In genomic region chr5:51960617-51961115, GRCh38 we compare ENCODE assay signal across 8 cellular contexts.
DNase-seq lines count a peak whose midpoint lies in the region; ATAC-seq and TF ChIP-seq lines count a peak whose summit lies in the region.
"Had no signal": no experiment of that assay in that cellular context is flagged by ENCODE, and none has a peak within 500 bp of the region (broad histone marks: within the 10 kb centered on the region; RNA-seq: fewer than 3 reads in every experiment).

No MANE protein-coding gene starts in this region.

- no peaks in the 10 kb centered on the region for H3K4me1 Mint-ChIP-seq in neural progenitor cell
- no peaks in the 10 kb centered on the region for H3K4me1 Mint-ChIP-seq in activated CD4-positive, alpha-beta memory T cell treated with anti-CD3 and anti-CD28 coated beads for 36 hours (ENCODE audit: low read depth)

- H3K9ac ChIP-seq in neural progenitor cell = no peak overlapping the region

- H3K27ac Mint-ChIP-seq in neural progenitor cell = no peak overlapping the region
- no peak overlapping the region for H3K27ac Mint-ChIP-seq in activated CD4-positive, alpha-beta memory T cell treated with anti-CD3 and anti-CD28 coated beads for 36 hours

- in situ Hi-C loops in astrocyte of the spinal cord (cut with HindIII; ENCODE audit: low sequenced_read_pairs) = no loop called here

- no peaks in the 10 kb centered on the region for H3K9me3 ChIP-seq in neural progenitor cell (ENCODE audit: low read depth)
- H3K9me3 ChIP-seq: MG63 had no signal

- no peaks in the 10 kb centered on the region for H3K36me3 ChIP-seq in neural progenitor cell
- H3K36me3 ChIP-seq: MG63 had no signal

- H3K4me3 Mint-ChIP-seq in neural progenitor cell = no peak overlapping the region
- H3K4me3 Mint-ChIP-seq in activated CD4-positive, alpha-beta memory T cell treated with anti-CD3 and anti-CD28 coated beads for 36 hours = no peak overlapping the region

- H3K27me3 Mint-ChIP-seq in neural progenitor cell (ENCODE audit: insufficient read depth, low read depth) = no peaks in the 10 kb centered on the region
- H3K27me3 Mint-ChIP-seq in activated CD4-positive, alpha-beta memory T cell treated with anti-CD3 and anti-CD28 coated beads for 36 hours = no peaks in the 10 kb centered on the region

- intact Hi-C loops in activated CD4-positive, alpha-beta memory T cell treated with anti-CD3 and anti-CD28 coated beads for 36 hours (cut with micrococcal nuclease) = no loop called here
- intact Hi-C loops in Right ventricle myocardium inferior (cut with DNase I) = no loop called here

- no peak overlapping the region for H3K4me2 ChIP-seq in neural progenitor cell

- POLR2A ChIA-PET in activated CD4-positive, alpha-beta memory T cell treated with anti-CD3 and anti-CD28 coated beads for 36 hours (lab: Charles Lee) = no interaction called here

- H4K20me1 ChIP-seq in neural progenitor cell (ENCODE audit: low read depth) = no peaks in the 10 kb centered on the region

- no peaks in the 10 kb centered on the region for H3K79me2 ChIP-seq in neural progenitor cell (ENCODE audit: low read depth)

- ATAC-seq in Right ventricle myocardium inferior (no peak), GM18873 (IDR thresholded peaks at IDR 0.05; ENCODE audit: low FRiP score, unreplicated experiment) (no peak)

- no peaks in the 10 kb centered on the region for H3K27me3 ChIP-seq in neural progenitor cell
- H3K27me3 ChIP-seq: MG63 had no signal

- H3F3A ChIP-seq in neural progenitor cell (ENCODE audit: low read depth) = no peaks in the 10 kb centered on the region

- TF ChIP-seq CTCF in GM12873 (IDR thresholded peaks at IDR 0.05; ENCODE audit: insufficient read depth, low read depth, low read length, missing control alignments) (peak; percentile 14), astrocyte of the spinal cord (IDR thresholded peaks at IDR 0.05; ENCODE audit: low read depth, low read length) (peak; percentile 22), neural progenitor cell (IDR thresholded peaks at IDR 0.05) (peak; percentile 52)

- no peak overlapping the region for H3K27ac ChIP-seq in neural progenitor cell

- no peaks in the 10 kb centered on the region for H3K4me1 ChIP-seq in neural progenitor cell

- CTCF ChIA-PET in activated CD4-positive, alpha-beta memory T cell treated with anti-CD3 and anti-CD28 coated beads for 36 hours (lab: Charles Lee) = no interaction called here

- no peaks in the 10 kb centered on the region for H3K36me3 Mint-ChIP-seq in neural progenitor cell
- H3K36me3 Mint-ChIP-seq in activated CD4-positive, alpha-beta memory T cell treated with anti-CD3 and anti-CD28 coated beads for 36 hours = no peaks in the 10 kb centered on the region

- H3K4me3 ChIP-seq in astrocyte of the spinal cord (ENCODE audit: low read depth, low read length) = no peak overlapping the region
- H3K4me3 ChIP-seq in neural progenitor cell = no peak overlapping the region
- H3K4me3 ChIP-seq: MG63 had no signal

- DNase-seq in NCI-H146 treated with DMSO at 0.1 percent for 48 hours (lab: John Stamatoyannopoulos, UW; ENCODE audit: unreplicated experiment) (peak; percentile 78), astrocyte of the spinal cord (ENCODE audit: low read depth, low spot score) (no peak), neural progenitor cell (ENCODE audit: low spot score) (no peak), Right ventricle myocardium inferior (ENCODE audit: missing footprints) (no peak)
- DNase-seq in activated CD4-positive, alpha-beta memory T cell treated with anti-CD3 and anti-CD28 coated beads for 36 hours = no peak
- DNase-seq: MG63 had no signal

- H2AFZ ChIP-seq in neural progenitor cell (replicated peaks) = no peak overlapping the region

- no peaks in the 10 kb centered on the region for H3K9me3 Mint-ChIP-seq in neural progenitor cell
- H3K9me3 Mint-ChIP-seq in activated CD4-positive, alpha-beta memory T cell treated with anti-CD3 and anti-CD28 coated beads for 36 hours = peaks cover 2% of the 10 kb centered on the region
